1 cellular context compared by ENCODE assay signal in genomic region chr7:100119701-100120517, GRCh38.
TF ChIP-seq lines count a peak whose summit lies in the region.

No MANE protein-coding gene starts in this region.

TF ChIP-seq in K562, 482 proteins besides CTCF, POLR2A, EP300 and RAD21 (continues in another document):
- TF ChIP-seq ZBTB8A (IDR thresholded peaks at IDR 0.05; ENCODE audit: partially characterized antibody), result no peak
- TF ChIP-seq FOXK2 (conservative IDR thresholded peaks at IDR 0.05 in 1 of 2, IDR thresholded peaks at IDR 0.05 in 1 of 2; ENCODE audit: low read depth in 2 of 2), result peak; percentile 52 to 62; a peak in 3 of 4 replicates
- TF ChIP-seq ZBTB40 (IDR thresholded peaks at IDR 0.05), result no peak
- TF ChIP-seq ZBTB40 (CRISPR knock-in tag; IDR thresholded peaks at IDR 0.05), result no peak
- TF ChIP-seq PHF8 (IDR thresholded peaks at IDR 0.05; ENCODE audit: borderline replicate concordance, low read length), result no peak; the same call in 1 of the 2 replicates
- peak; percentile 17 to 35 for TF ChIP-seq E2F6 (IDR thresholded peaks at IDR 0.05; ENCODE audit: borderline replicate concordance in 1 of 2, extremely low read depth in 1 of 2, insufficient read depth in 1 of 2, insufficient read length in 1 of 2, low read depth in 1 of 2, low read length in 1 of 2, poor library complexity in 1 of 2, severe bottlenecking in 1 of 2)
- peak; percentile 55 for TF ChIP-seq SNRNP70 (optimal IDR thresholded peaks at IDR 0.05; ENCODE audit: low read depth, low read length)
- TF ChIP-seq ETV5 (CRISPR knock-in tag; IDR thresholded peaks at IDR 0.05; ENCODE audit: low read depth), result peak; percentile 15
- 0 out of 2 replicates have a peak, but pooled peaks have one; percentile 13 for TF ChIP-seq SMC3 (conservative IDR thresholded peaks at IDR 0.05; ENCODE audit: insufficient read depth, low read depth, low read length)
- 0 out of 2 replicates have a peak, but pooled peaks have one; percentile 36 for TF ChIP-seq THRB (CRISPR knock-in tag; conservative IDR thresholded peaks at IDR 0.05)
- TF ChIP-seq MAFK (IDR thresholded peaks at IDR 0.05; ENCODE audit: low read length), result peak; percentile 24; the same call in 1 of the 2 replicates
- TF ChIP-seq KAT2B (IDR thresholded peaks at IDR 0.05; ENCODE audit: low read depth, low read length), result no peak
- TF ChIP-seq L3MBTL2 (IDR thresholded peaks at IDR 0.05), result peak; percentile 56; the same call in 1 of the 2 replicates
- TF ChIP-seq NR4A1 (CRISPR knock-in tag; IDR thresholded peaks at IDR 0.05), result no peak
- 0 out of 2 replicates have a peak, but pooled peaks have one; percentile 28 for TF ChIP-seq NR4A1 (tag; IDR thresholded peaks at IDR 0.05)
- TF ChIP-seq MGA (IDR thresholded peaks at IDR 0.05), result 0 out of 2 replicates have a peak, but pooled peaks have one; percentile 46
- TF ChIP-seq TFAP4 (CRISPR knock-in tag; IDR thresholded peaks at IDR 0.05; ENCODE audit: borderline replicate concordance), result 0 out of 2 replicates have a peak, but pooled peaks have one; percentile 39
- peak; percentile 32; the same call in 1 of the 2 replicates for TF ChIP-seq NKRF (IDR thresholded peaks at IDR 0.05; ENCODE audit: borderline replicate concordance)
- TF ChIP-seq ATF4 (CRISPR knock-in tag; IDR thresholded peaks at IDR 0.05), result 0 out of 2 replicates have a peak, but pooled peaks have one; percentile 9
- 0 out of 2 replicates have a peak, but pooled peaks have one; percentile 14 for TF ChIP-seq ZBTB17 (CRISPR knock-in tag; IDR thresholded peaks at IDR 0.05)
- no peak for TF ChIP-seq CBFB (CRISPR knock-in tag; IDR thresholded peaks at IDR 0.05)
